ENCODE assay signal across 8 cellular contexts in the genomic region with DNA sequence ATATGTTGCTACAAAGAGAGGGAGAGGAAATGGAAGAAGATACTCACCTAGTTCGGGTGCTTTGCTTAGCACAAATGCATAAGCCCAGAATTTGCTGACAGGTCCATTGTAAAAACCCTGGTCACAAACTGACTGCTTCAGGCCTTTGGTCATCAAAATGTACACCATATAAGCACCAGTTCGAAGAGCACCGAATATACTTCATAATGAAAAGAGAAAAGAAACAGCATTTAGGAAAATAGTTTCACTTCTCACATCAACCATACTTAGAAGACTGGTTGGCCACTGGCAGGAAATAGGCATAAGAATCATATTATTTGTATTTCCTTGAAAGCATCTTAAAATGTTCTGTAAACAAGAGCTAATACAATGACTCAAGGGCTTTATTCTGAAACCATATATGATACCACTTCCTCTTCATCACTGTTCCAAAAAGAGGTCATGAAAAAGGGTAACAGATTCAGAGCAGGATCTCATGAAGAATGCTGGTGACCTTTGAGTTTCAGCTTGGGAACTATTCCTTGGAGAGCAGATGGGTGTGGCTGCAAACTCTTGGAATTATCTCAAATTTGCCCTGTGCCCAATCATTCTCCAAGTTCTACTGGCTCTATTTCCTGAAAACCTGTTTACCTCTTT.
DNase-seq lines count a peak whose midpoint lies in the region; ATAC-seq and TF ChIP-seq lines count a peak whose summit lies in the region.

No MANE protein-coding gene starts in this region.

- H3K9me3 ChIP-seq in colonic mucosa, result no peaks in the 10 kb centered on the region

- no peak overlapping the region for H3K4me3 ChIP-seq in colonic mucosa

- no peak overlapping the region for H3K9ac ChIP-seq in colonic mucosa (ENCODE audit: low read depth in 2 of 2, low read length in 2 of 2)

- no peak for TF ChIP-seq CTCF in colonic mucosa (IDR thresholded peaks at IDR 0.05)

- intact Hi-C loops in colonic mucosa (cut with DNase I), result loop anchor here (5.0 kb wide), 1 partner anchor 143 kb away; no protein-coding TSS in a partner anchor
- intact Hi-C loops in left ventricle myocardium superior (cut with micrococcal nuclease), result no loop called here

- H3K27ac ChIP-seq in colonic mucosa, result peak overlapping the region; percentile 49

- H3K27me3 ChIP-seq in colonic mucosa, result no peaks in the 10 kb centered on the region

- no peaks in the 10 kb centered on the region for H3K36me3 ChIP-seq in colonic mucosa

- H3K4me1 ChIP-seq in colonic mucosa, result no peaks in the 10 kb centered on the region

- peak; percentile 59 for DNase-seq in CD1c-positive myeloid dendritic cell (ENCODE audit: extremely low spot score)
- peak; percentile 59 for DNase-seq in colonic mucosa
- no peak for DNase-seq in amygdala (lab: John Stamatoyannopoulos, UW)
- DNase-seq in left ventricle myocardium superior, result no peak
- DNase-seq in germinal center (ENCODE audit: low spot score), result no peak
- no peak for DNase-seq in left lobe of liver (ENCODE audit: low spot score)

- ATAC-seq in GM19351 (IDR thresholded peaks at IDR 0.05; ENCODE audit: unreplicated experiment), result peak; percentile 89
- peak; percentile 77 for ATAC-seq in HG03196 (IDR thresholded peaks at IDR 0.05; ENCODE audit: unreplicated experiment)
- ATAC-seq in left ventricle myocardium superior, result no peak
- no peak for ATAC-seq in left lobe of liver

Comparison
In these comparisons a context has a peak if more than half of its experiments do, and no peak if none do; other contexts are left out.
1. DNase-seq: peak in CD1c-positive myeloid dendritic cell (single experiment) and colonic mucosa (single experiment); none in amygdala (0 of 56), left ventricle myocardium superior (single experiment), germinal center (single experiment) and left lobe of liver (single experiment).
2. ATAC-seq: peak in GM19351 (single experiment) and HG03196 (single experiment); none in left ventricle myocardium superior (single experiment) and left lobe of liver (single experiment).